21 cellular contexts compared by ENCODE assay signal in genomic region chr12:106271575-106272505, GRCh38.
"Had no signal": no experiment of that assay in that cellular context is flagged by ENCODE, and none has a peak within 500 bp of the region (broad histone marks: within the 10 kb centered on the region; RNA-seq: fewer than 3 reads in every experiment).

No MANE protein-coding gene starts in this region.

- H3K4me3 ChIP-seq: gastrocnemius medialis, heart right ventricle, spleen had no signal

- H3K9me3 ChIP-seq: gastrocnemius medialis, heart right ventricle, spleen had no signal

- H3K36me3 Mint-ChIP-seq: activated naive CD4-positive, alpha-beta T cell treated with anti-CD3 and anti-CD28 coated beads, Interleukin-2, amount 50 U/mL, for 24 hours; stimulated activated naive B cell treated with anti-CD40 and anti-IgM and Interleukin-4, amounts not matched to agents 10 μg/mL and 1 μg/mL and 100 μg/mL, for 72 hours had no signal

- H3K27me3 Mint-ChIP-seq: activated B cell treated with CpG ODN at 0.5 μM for 24 hours; activated naive CD4-positive, alpha-beta T cell treated with anti-CD3 and anti-CD28 coated beads, Interleukin-2, amount 50 U/mL, for 24 hours had no signal

- H3K9me3 Mint-ChIP-seq: activated B cell treated with CpG ODN at 0.5 μM for 24 hours; activated CD4-positive, alpha-beta T cell treated with anti-CD3 and anti-CD28 coated beads, Interleukin-2, amount 10 ng/mL, durations not matched to agents 7 days and 5 days; activated naive CD4-positive, alpha-beta T cell treated with anti-CD3 and anti-CD28 coated beads, Interleukin-2, amount 50 U/mL, for 24 hours; activated T-helper 2 cell treated with anti-CD3 and anti-CD28 coated beads, Interferon-gamma antibody, Interleukin-2, Interleukin-4, amounts not matched to agents 10 μg/mL and 5 μg/mL and 100 μg/mL, durations not matched to agents 14 hours and 24 hours and 36 hours; naive B cell; stimulated activated naive B cell treated with anti-CD40 and anti-IgM and Interleukin-4, amounts not matched to agents 10 μg/mL and 1 μg/mL and 100 μg/mL, for 72 hours had no signal

- H3K36me3 ChIP-seq: brain microvascular endothelial cell, gastrocnemius medialis, heart right ventricle, spleen had no signal

- H3K27ac ChIP-seq: brain microvascular endothelial cell, gastrocnemius medialis had no signal

- H3K27ac Mint-ChIP-seq: activated B cell treated with CpG ODN at 0.5 μM for 24 hours; activated CD4-positive, alpha-beta T cell treated with anti-CD3 and anti-CD28 coated beads, Interleukin-2, amount 10 ng/mL, durations not matched to agents 7 days and 5 days; activated naive CD4-positive, alpha-beta T cell treated with anti-CD3 and anti-CD28 coated beads, Interleukin-2, amount 50 U/mL, for 24 hours; activated T-helper 2 cell treated with anti-CD3 and anti-CD28 coated beads, Interferon-gamma antibody, Interleukin-2, Interleukin-4, amounts not matched to agents 10 μg/mL and 5 μg/mL and 100 μg/mL, durations not matched to agents 14 hours and 24 hours and 36 hours; stimulated activated naive B cell treated with anti-CD40 and anti-IgM and Interleukin-4, amounts not matched to agents 10 μg/mL and 1 μg/mL and 100 μg/mL, for 72 hours had no signal

- ATAC-seq: gastrocnemius medialis; right cardiac atrium; stimulated activated naive B cell treated with anti-CD40 and anti-IgM and Interleukin-4, amounts not matched to agents 10 μg/mL and 1 μg/mL and 100 μg/mL, for 72 hours; T-helper 17 cell had no signal

- H3K4me1 Mint-ChIP-seq: activated naive CD4-positive, alpha-beta T cell treated with anti-CD3 and anti-CD28 coated beads, Interleukin-2, amount 50 U/mL, for 24 hours had no signal

- DNase-seq: activated B cell treated with CpG ODN at 0.5 μM for 24 hours; activated CD4-positive, alpha-beta T cell treated with anti-CD3 and anti-CD28 coated beads, Interleukin-2, amount 10 ng/mL, durations not matched to agents 7 days and 5 days; activated CD8-positive, alpha-beta memory T cell treated with anti-CD3 and anti-CD28 coated beads for 24 hours; activated T-cell treated with anti-CD3 and anti-CD28 coated beads for 4 hours; amygdala; brain microvascular endothelial cell; gastrocnemius medialis; heart right ventricle; kidney; midbrain; naive B cell; posterior cingulate gyrus; right cardiac atrium; spleen; stimulated activated CD4-positive, alpha-beta T cell treated with anti-CD3 and anti-CD28 coated beads, Interleukin-1b, Interleukin-23, amount 100 ng/mL, for 48 hours; stimulated activated naive B cell treated with anti-CD40 and anti-IgM and Interleukin-4, amounts not matched to agents 10 μg/mL and 1 μg/mL and 100 μg/mL, for 72 hours; substantia nigra; T-helper 17 cell; trophoblast cell had no signal

- H3K4me3 Mint-ChIP-seq: activated B cell treated with CpG ODN at 0.5 μM for 24 hours; activated CD4-positive, alpha-beta T cell treated with anti-CD3 and anti-CD28 coated beads, Interleukin-2, amount 10 ng/mL, durations not matched to agents 7 days and 5 days; activated naive CD4-positive, alpha-beta T cell treated with anti-CD3 and anti-CD28 coated beads, Interleukin-2, amount 50 U/mL, for 24 hours; naive B cell; stimulated activated naive B cell treated with anti-CD40 and anti-IgM and Interleukin-4, amounts not matched to agents 10 μg/mL and 1 μg/mL and 100 μg/mL, for 72 hours; T-helper 17 cell had no signal

- H3K27me3 ChIP-seq: brain microvascular endothelial cell, gastrocnemius medialis, heart right ventricle had no signal
